25 cellular contexts compared by ENCODE assay signal in genomic region chr21:36861924-36862323, GRCh38.
DNase-seq lines count a peak whose midpoint lies in the region; ATAC-seq, FAIRE-seq and TF ChIP-seq lines count a peak whose summit lies in the region.
"Had no signal": no experiment of that assay in that cellular context is flagged by ENCODE, and none has a peak within 500 bp of the region (broad histone marks: within the 10 kb centered on the region; RNA-seq: fewer than 3 reads in every experiment).

No MANE protein-coding gene starts in this region.

- CTCF ChIA-PET in Caco-2 (lab: Charles Lee) (interaction anchor here (2.4 kb wide), 1 partner anchor 55 kb away, joined by 32 read pairs; no protein-coding TSS in a partner anchor), PC-3 (lab: Charles Lee) (no interaction called here)

- peak overlapping the region; percentile 61 for H3K4me3 Mint-ChIP-seq in Caco-2 (ENCODE audit: unreplicated experiment)
- H3K4me3 Mint-ChIP-seq: activated naive CD8-positive, alpha-beta T cell treated with anti-CD3 and anti-CD28 coated beads, Interleukin-2, amount 10 ng/mL, durations not matched to agents 7 days and 5 days had no signal

- no peaks in the 10 kb centered on the region for H3K36me3 Mint-ChIP-seq in Caco-2 (ENCODE audit: insufficient read depth, unreplicated experiment)

- DNase-seq in Caco-2 (no peak), PC-3 (no peak), cardiac fibroblast (ENCODE audit: low read depth in 2 of 2) (peak; percentile 23 to 35), osteoblast (ENCODE audit: insufficient read length, low spot score, missing footprints) (no peak), GM12891 (ENCODE audit: insufficient read length, low spot score) (no peak), psoas muscle (no peak), H54 (ENCODE audit: insufficient read length, low spot score) (no peak)
- DNase-seq: activated CD4-positive, alpha-beta T cell treated with anti-CD3 and anti-CD28 coated beads for 1 hour; activated effector memory CD4-positive, alpha-beta T cell treated with Interleukin-2 at 50 U/mL for 16 hours; activated naive CD8-positive, alpha-beta T cell treated with anti-CD3 and anti-CD28 coated beads, Interleukin-2, amount 10 ng/mL, durations not matched to agents 7 days and 5 days; activated T-cell treated with anti-CD3 and anti-CD28 coated beads for 4 hours; C1 segment of cervical spinal cord; DND-41; left ventricle myocardium superior; midbrain; naive thymus-derived CD4-positive, alpha-beta T cell; NCI-H1105; NCI-H1930; NCI-H526 treated with DMSO at 0.1 percent for 48 hours; occipital lobe; retina; stimulated activated CD4-positive, alpha-beta T cell treated with anti-CD3 and anti-CD28 coated beads, Interleukin-2, amount 100 ng/mL, for 24 hours; transverse colon had no signal

- peaks cover 15% of the 10 kb centered on the region for H3K79me2 ChIP-seq in PC-3 (ENCODE audit: low read length)
- no peaks in the 10 kb centered on the region for H3K79me2 ChIP-seq in osteoblast (ENCODE audit: insufficient read depth, low read length)

- H3K36me3 ChIP-seq in Caco-2 (ENCODE audit: control insufficient read depth, insufficient read depth, low read length) (no peaks in the 10 kb centered on the region), PC-3 (ENCODE audit: low read depth, low read length) (no peaks in the 10 kb centered on the region; the same call in 1 of the 2 replicates), osteoblast (ENCODE audit: insufficient read depth, low read length) (no peaks in the 10 kb centered on the region), psoas muscle (ENCODE audit: insufficient read depth in 1 of 2, low read depth in 1 of 2) (no peaks in the 10 kb centered on the region)
- H3K36me3 ChIP-seq: transverse colon had no signal

- no peaks in the 10 kb centered on the region for H3K9me2 ChIP-seq in PC-3 (replicated peaks; ENCODE audit: low read length)

- H3K27me3 ChIP-seq in Caco-2 (replicated peaks; ENCODE audit: control insufficient read depth, insufficient read depth, low read length) (no peaks in the 10 kb centered on the region), PC-3 (ENCODE audit: low read length) (no peaks in the 10 kb centered on the region), osteoblast (ENCODE audit: insufficient read depth, low read length) (no peaks in the 10 kb centered on the region), psoas muscle (ENCODE audit: insufficient read depth in 3 of 3, low read length in 2 of 3) (no peaks in the 10 kb centered on the region)
- H3K27me3 ChIP-seq: transverse colon had no signal

- ATAC-seq in PC-3 (no peak), psoas muscle (no peak)
- ATAC-seq: left ventricle myocardium superior; naive thymus-derived CD4-positive, alpha-beta T cell had no signal

- H3K27me3 Mint-ChIP-seq in Caco-2 (ENCODE audit: insufficient read depth, unreplicated experiment): no peaks in the 10 kb centered on the region
- H3K27me3 Mint-ChIP-seq: activated naive CD8-positive, alpha-beta T cell treated with anti-CD3 and anti-CD28 coated beads, Interleukin-2, amount 10 ng/mL, durations not matched to agents 7 days and 5 days; naive thymus-derived CD4-positive, alpha-beta T cell had no signal

- TF ChIP-seq POLR2A in GM12891 (IDR thresholded peaks at IDR 0.05; ENCODE audit: low read depth, low read length) (no peak), H54 (IDR thresholded peaks at IDR 0.05; ENCODE audit: low read depth, low read length) (no peak)

- H4K20me1 ChIP-seq in PC-3 (ENCODE audit: low read length): no peaks in the 10 kb centered on the region
- no peaks in the 10 kb centered on the region for H4K20me1 ChIP-seq in osteoblast (ENCODE audit: insufficient read depth, low read length)

- TF ChIP-seq CTCF in Caco-2 (IDR thresholded peaks at IDR 0.05; ENCODE audit: insufficient read depth in 1 of 2, low read depth in 1 of 2, low read length in 1 of 2, severe bottlenecking in 1 of 2, unreplicated experiment in 1 of 2) (no peak), PC-3 (conservative IDR thresholded peaks at IDR 0.05; ENCODE audit: low read depth, low read length) (no peak), cardiac fibroblast (IDR thresholded peaks at IDR 0.05; ENCODE audit: low read depth, low read length) (no peak), osteoblast (IDR thresholded peaks at IDR 0.05; ENCODE audit: extremely low read depth, low read depth, low read length) (no peak), psoas muscle (IDR thresholded peaks at IDR 0.05) (no peak)

- FAIRE-seq in GM12891 (lab: Jason Lieb, UNC) (no peak), H54 (lab: Jason Lieb, UNC) (no peak)
- FAIRE-seq: GM18507, keratinocyte had no signal

- 99 to 100% (median 100%) methylated on average over 1 of the region's 1 CpG for WGBS in psoas muscle, 3 donors

- H2AFZ ChIP-seq in PC-3 (ENCODE audit: low read length) (no peak overlapping the region), osteoblast (ENCODE audit: low read length) (no peak overlapping the region)

- H3K9me3 ChIP-seq in Caco-2 (no peaks in the 10 kb centered on the region), PC-3 (ENCODE audit: low read length) (no peaks in the 10 kb centered on the region), osteoblast (ENCODE audit: low read depth, low read length) (no peaks in the 10 kb centered on the region), psoas muscle (no peaks in the 10 kb centered on the region)
- H3K9me3 ChIP-seq: transverse colon had no signal

- peaks cover 12% of the 10 kb centered on the region for H3F3A ChIP-seq in PC-3 (ENCODE audit: low read length, unreplicated experiment)

- H3K4me2 ChIP-seq in PC-3 (ENCODE audit: low read length) (peak overlapping the region; percentile 75), osteoblast (ENCODE audit: insufficient read depth, low read length) (no peak overlapping the region)

- intact Hi-C loops in Caco-2 (cut with micrococcal nuclease; ENCODE audit: unreplicated experiment): loop anchor here (1.0 to 5.0 kb wide), 2 partner anchors 47 to 65 kb away; no protein-coding TSS in a partner anchor
- intact Hi-C loops in PC-3 (cut with micrococcal nuclease): loop anchor here (1.0 to 2.0 kb wide), 3 partner anchors 48 to 109 kb away; no protein-coding TSS in a partner anchor
- intact Hi-C loops in psoas muscle (cut with DNase I): no loop called here

- H3K27ac Mint-ChIP-seq in Caco-2 (ENCODE audit: unreplicated experiment): peak overlapping the region; percentile 96
- H3K27ac Mint-ChIP-seq: activated naive CD8-positive, alpha-beta T cell treated with anti-CD3 and anti-CD28 coated beads, Interleukin-2, amount 10 ng/mL, durations not matched to agents 7 days and 5 days had no signal

- POLR2A ChIA-PET in Caco-2 (lab: Charles Lee) (no interaction called here), PC-3 (lab: Charles Lee; ENCODE audit: unreplicated experiment) (interaction anchor here (1.0 kb wide), 1 partner anchor 55 kb away, joined by 10 read pairs; no protein-coding TSS in a partner anchor)

- H3K27ac ChIP-seq in PC-3 (ENCODE audit: low read length) (peak overlapping the region; percentile 94), osteoblast (ENCODE audit: low read depth, low read length) (peak overlapping the region; percentile 80), psoas muscle (no peak overlapping the region)
- H3K27ac ChIP-seq: transverse colon had no signal

- no TSS peak for BruUV-seq in Caco-2 (replicated peaks; lab: Mats Ljungman, UMichigan)
- no TSS peak for BruUV-seq in PC-3 (replicated peaks; lab: Mats Ljungman, UMichigan)

- peaks cover 37% of the 10 kb centered on the region for H3K4me1 ChIP-seq in Caco-2
- H3K4me1 ChIP-seq in PC-3 (ENCODE audit: insufficient read depth, low read length): peaks cover 55% of the 10 kb centered on the region
- peaks cover 17% of the 10 kb centered on the region for H3K4me1 ChIP-seq in osteoblast (ENCODE audit: insufficient read depth, low read length)
- peaks cover 10% of the 10 kb centered on the region for H3K4me1 ChIP-seq in psoas muscle

- H3K4me1 Mint-ChIP-seq in Caco-2 (ENCODE audit: low read depth, unreplicated experiment): peaks cover 25% of the 10 kb centered on the region

- H3K9me3 Mint-ChIP-seq in Caco-2 (ENCODE audit: unreplicated experiment): no peaks in the 10 kb centered on the region
- H3K9me3 Mint-ChIP-seq: activated naive CD8-positive, alpha-beta T cell treated with anti-CD3 and anti-CD28 coated beads, Interleukin-2, amount 10 ng/mL, durations not matched to agents 7 days and 5 days; naive thymus-derived CD4-positive, alpha-beta T cell had no signal

- H3K9ac ChIP-seq in PC-3 (ENCODE audit: low read length): peak overlapping the region; percentile 75; the same call in 1 of the 2 replicates

- H3K4me3 ChIP-seq in Caco-2 (ENCODE audit: low read depth, low read length): no peak overlapping the region
- no peak overlapping the region for H3K4me3 ChIP-seq in PC-3 (ENCODE audit: low read length)
- no peak overlapping the region for H3K4me3 ChIP-seq in cardiac fibroblast (replicated peaks in 1 of 2; ENCODE audit: low read depth in 2 of 2, low read length in 2 of 2)
- no peak overlapping the region for H3K4me3 ChIP-seq in osteoblast (ENCODE audit: insufficient read depth, low read length)
- H3K4me3 ChIP-seq in psoas muscle: no peak overlapping the region
- H3K4me3 ChIP-seq: transverse colon had no signal

TF ChIP-seq in GM12891, 5 proteins besides CTCF, POLR2A, EP300 and RAD21:
- TF ChIP-seq TAF1 (IDR thresholded peaks at IDR 0.05; ENCODE audit: low read depth, low read length) (no peak), POU2F2 (IDR thresholded peaks at IDR 0.05; ENCODE audit: low read depth, low read length) (no peak), PAX5 (IDR thresholded peaks at IDR 0.05; ENCODE audit: insufficient read depth, low read length, severe bottlenecking) (no peak), SPI1 (IDR thresholded peaks at IDR 0.05; ENCODE audit: low read depth, low read length) (no peak)

Comparison
In these comparisons a context has a peak if more than half of its experiments do, and no peak if none do; other contexts are left out.
1. DNase-seq: peak in cardiac fibroblast (2 of 2); none in Caco-2 (0 of 2), PC-3 (single experiment), osteoblast (single experiment), GM12891 (single experiment), psoas muscle (0 of 2) and H54 (single experiment).
2. intact Hi-C loops: an anchor here in Caco-2 (1.0 to 5.0 kb wide) and PC-3 (1.0 to 2.0 kb wide); none called in psoas muscle.